ENCODE assay signal across 17 cellular contexts in the genomic region with DNA sequence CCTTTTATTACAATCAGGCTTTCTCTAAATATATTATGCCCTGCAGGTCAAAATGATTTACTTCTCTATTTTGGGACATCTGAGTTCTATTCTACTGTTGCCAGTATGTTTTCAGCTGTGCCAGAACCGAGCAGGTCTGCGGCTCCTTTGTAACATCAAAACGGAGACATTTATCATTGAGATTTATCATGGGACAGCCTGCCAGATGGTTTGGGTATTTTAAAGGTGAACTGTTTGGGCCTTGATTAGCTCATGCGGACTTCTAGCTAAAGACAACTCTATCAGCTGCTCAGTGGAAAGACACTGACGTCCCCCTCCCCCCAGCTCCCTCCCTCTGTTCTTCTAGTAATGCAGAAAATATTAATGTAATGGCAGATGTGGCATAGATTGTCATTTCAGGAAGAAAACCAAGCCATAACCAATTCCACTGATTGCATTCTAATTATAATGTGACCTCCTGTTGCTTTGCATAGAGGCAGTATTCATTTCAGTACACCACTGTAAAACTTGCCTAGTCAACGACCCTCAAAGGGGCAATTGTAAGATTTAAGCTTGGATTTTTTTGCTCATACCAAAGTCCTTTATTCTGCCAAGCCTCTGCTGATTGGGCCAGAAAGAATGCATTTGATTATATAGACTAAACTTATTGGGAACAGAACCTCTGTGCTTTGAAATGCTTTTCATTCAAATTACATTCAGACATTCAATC.
DNase-seq lines count a peak whose midpoint lies in the region; ATAC-seq and TF ChIP-seq lines count a peak whose summit lies in the region.
"Had no signal": no experiment of that assay in that cellular context is flagged by ENCODE, and none has a peak within 500 bp of the region (broad histone marks: within the 10 kb centered on the region; RNA-seq: fewer than 3 reads in every experiment).

No MANE protein-coding gene starts in this region.

- H3K36me3 ChIP-seq in vagina: no peaks in the 10 kb centered on the region
- H3K36me3 ChIP-seq: upper lobe of left lung had no signal

- no peaks in the 10 kb centered on the region for H3K27me3 ChIP-seq in vagina
- H3K27me3 ChIP-seq: upper lobe of left lung had no signal

- H3K4me3 Mint-ChIP-seq in chondrocyte (ENCODE audit: unreplicated experiment) (no peak overlapping the region), nephron (no peak overlapping the region)
- H3K4me3 Mint-ChIP-seq: CD4-positive, CD25-positive, alpha-beta regulatory T cell had no signal

- H3K9me3 Mint-ChIP-seq in chondrocyte (ENCODE audit: low read depth) (no peaks in the 10 kb centered on the region), nephron (peaks cover 6% of the 10 kb centered on the region)

- no peaks in the 10 kb centered on the region for H3K9me3 ChIP-seq in vagina
- H3K9me3 ChIP-seq: upper lobe of left lung had no signal

- no peaks in the 10 kb centered on the region for H3K36me3 Mint-ChIP-seq in chondrocyte (ENCODE audit: low read depth)
- no peaks in the 10 kb centered on the region for H3K36me3 Mint-ChIP-seq in nephron (ENCODE audit: low read depth)
- H3K36me3 Mint-ChIP-seq: CD4-positive, CD25-positive, alpha-beta regulatory T cell; naive B cell had no signal

- H3K4me1 Mint-ChIP-seq in chondrocyte (ENCODE audit: low read depth) (peaks cover 66% of the 10 kb centered on the region), nephron (peaks cover 43% of the 10 kb centered on the region)
- H3K4me1 Mint-ChIP-seq: CD4-positive, CD25-positive, alpha-beta regulatory T cell; naive B cell had no signal

- no peak for TF ChIP-seq POLR2A in vagina (IDR thresholded peaks at IDR 0.05)

- intact Hi-C loops in Right ventricle myocardium superior (cut with DNase I): no loop called here
- intact Hi-C loops in cardiac septum (cut with DNase I): loop anchor here (5.0 to 10.0 kb wide), 2 partner anchors 39 to 83 kb away; no protein-coding TSS in a partner anchor
- intact Hi-C loops in vagina (cut with DNase I): loop anchor here (2.0 kb wide), 1 partner anchor 85 kb away; no protein-coding TSS in a partner anchor

- H3K27me3 Mint-ChIP-seq in chondrocyte (ENCODE audit: low read depth) (no peaks in the 10 kb centered on the region), nephron (ENCODE audit: low read depth) (no peaks in the 10 kb centered on the region)
- H3K27me3 Mint-ChIP-seq: CD4-positive, CD25-positive, alpha-beta regulatory T cell; naive B cell had no signal

- H3K4me1 ChIP-seq in vagina: peaks cover 17% of the 10 kb centered on the region
- H3K4me1 ChIP-seq: upper lobe of left lung had no signal

- no peak overlapping the region for H3K4me3 ChIP-seq in vagina
- H3K4me3 ChIP-seq: upper lobe of left lung had no signal

- ATAC-seq in Right ventricle myocardium superior (ENCODE audit: poor library complexity): peak; percentile 26
- ATAC-seq in HG02970 (IDR thresholded peaks at IDR 0.05; ENCODE audit: low FRiP score, unreplicated experiment): no peak
- ATAC-seq in HG02763 (IDR thresholded peaks at IDR 0.05; ENCODE audit: unreplicated experiment): no peak
- ATAC-seq: left lobe of liver had no signal

- TF ChIP-seq CTCF in chondrocyte (IDR thresholded peaks at IDR 0.05) (peak; percentile 8), nephron (IDR thresholded peaks at IDR 0.05; ENCODE audit: unreplicated experiment in 3 of 3) (no peak), vagina (IDR thresholded peaks at IDR 0.05) (no peak)

- DNase-seq in Right ventricle myocardium superior (no peak), cardiac septum (ENCODE audit: low spot score) (no peak), chondrocyte (ENCODE audit: low spot score) (no peak), vagina (ENCODE audit: extremely low spot score in 2 of 2) (no peak), HPDE6-E6E7 (ENCODE audit: extremely low spot score) (no peak)
- DNase-seq: activated effector memory CD4-positive, alpha-beta T cell treated with Interleukin-2 at 50 U/mL for 16 hours; CD4-positive, CD25-positive, alpha-beta regulatory T cell; GOT3; naive B cell; NCI-H146; NCI-H526 treated with DMSO at 0.1 percent for 48 hours; upper lobe of left lung had no signal

- H3K27ac Mint-ChIP-seq in chondrocyte (ENCODE audit: unreplicated experiment) (peak overlapping the region; percentile 96), nephron (peak overlapping the region; percentile 91 to 96 (median 95))
- H3K27ac Mint-ChIP-seq: CD4-positive, CD25-positive, alpha-beta regulatory T cell; naive B cell had no signal

- H3K27ac ChIP-seq in vagina: peak overlapping the region; percentile 60
- H3K27ac ChIP-seq: upper lobe of left lung, VCaP had no signal
